ENCODE assay signal across 32 cellular contexts in the genomic region with DNA sequence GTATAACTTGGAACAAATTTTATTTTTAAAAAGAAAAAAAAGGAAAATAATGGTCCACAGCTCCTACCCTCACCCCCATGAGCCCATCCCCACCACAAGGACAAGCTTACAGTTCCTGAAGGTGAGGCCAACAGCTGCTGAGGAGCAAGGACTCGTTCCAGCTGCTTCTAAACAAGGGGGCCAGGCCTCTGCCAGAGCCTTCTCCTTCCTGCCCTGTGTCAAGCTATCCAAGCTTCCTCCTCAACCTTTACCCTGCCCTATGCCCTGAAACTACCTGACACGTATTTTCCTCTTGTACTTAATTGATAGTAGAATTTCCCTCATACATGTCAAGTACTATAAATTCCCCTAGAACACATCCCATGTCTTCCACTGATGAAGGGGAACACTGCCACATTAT. TPM values are rescaled to one million over a fixed set of nuclear protein-coding genes. Genes with fewer than 3 reads are reported as not detected.
DNase-seq lines count a peak whose midpoint lies in the region; ATAC-seq and TF ChIP-seq lines count a peak whose summit lies in the region.
"Had no signal": no experiment of that assay in that cellular context is flagged by ENCODE, and none has a peak within 500 bp of the region (broad histone marks: within the 10 kb centered on the region; RNA-seq: fewer than 3 reads in every experiment).

No MANE protein-coding gene starts in this region.

- ATAC-seq in GM23338 (peak; percentile 60), right cardiac atrium (no peak), GM18511 (IDR thresholded peaks at IDR 0.05; ENCODE audit: unreplicated experiment) (no peak)
- ATAC-seq: activated naive CD8-positive, alpha-beta T cell treated with anti-CD3 and anti-CD28 coated beads, Interleukin-2, amount 50 U/mL, for 24 hours; K562; naive thymus-derived CD8-positive, alpha-beta T cell had no signal

- H2AFZ ChIP-seq in GM23338 (no peak overlapping the region), PC-9 (no peak overlapping the region), neuronal stem cell (ENCODE audit: low read length) (no peak overlapping the region)

- peaks cover 42% of the 10 kb centered on the region for H3K4me1 Mint-ChIP-seq in GM23338
- H3K4me1 Mint-ChIP-seq: activated CD4-positive, alpha-beta T cell treated with anti-CD3 and anti-CD28 coated beads, Interleukin-2, amount 10 ng/mL, durations not matched to agents 24 days and 14 days; activated naive CD8-positive, alpha-beta T cell treated with anti-CD3 and anti-CD28 coated beads, Interleukin-2, amount 50 U/mL, for 24 hours; CD8-positive, alpha-beta memory T cell; naive thymus-derived CD8-positive, alpha-beta T cell had no signal

- 35% methylated on average over 2 of the region's 2 CpGs for WGBS in right cardiac atrium
- WGBS in neuronal stem cell (ENCODE audit: extremely low coverage in 2 of 2, insufficient read length in 2 of 2, insufficient replicate concordance in 1 of 2), 2 donors, result no CpG with 5 or more reads among the region's 2 CpGs

- H3K4me3 ChIP-seq in GM23338 (no peak overlapping the region), PC-9 (no peak overlapping the region), right cardiac atrium (ENCODE audit: low read length) (no peak overlapping the region), neuronal stem cell (ENCODE audit: low read length in 2 of 2) (no peak overlapping the region)
- H3K4me3 ChIP-seq: K562, spleen, upper lobe of left lung had no signal

- H4K8ac ChIP-seq in neuronal stem cell (ENCODE audit: low read depth, low read length), result no peak overlapping the region

- no peak overlapping the region for H3K4ac ChIP-seq in neuronal stem cell (ENCODE audit: low read length)

- H3K23ac ChIP-seq in neuronal stem cell (ENCODE audit: low read depth, low read length, poor library complexity), result no peak overlapping the region

- H2BK15ac ChIP-seq in neuronal stem cell (ENCODE audit: low read length), result no peak overlapping the region

- intact Hi-C loops in PC-9 (cut with micrococcal nuclease; ENCODE audit: unreplicated experiment) (no loop called here), right cardiac atrium (cut with DNase I) (no loop called here)

- peaks cover 100% of the 10 kb centered on the region for H3K79me2 ChIP-seq in GM23338 (replicated peaks; ENCODE audit: insufficient read depth)
- peaks cover 87% of the 10 kb centered on the region for H3K79me2 ChIP-seq in PC-9 (ENCODE audit: low read depth)

- peaks cover 3% of the 10 kb centered on the region for H3K79me1 ChIP-seq in neuronal stem cell (ENCODE audit: low read depth, low read length)

- H3K9me2 ChIP-seq in GM23338 (ENCODE audit: insufficient read depth), result no peaks in the 10 kb centered on the region
- no peaks in the 10 kb centered on the region for H3K9me2 ChIP-seq in PC-9 (ENCODE audit: insufficient read depth)

- no peak overlapping the region for H3K9ac ChIP-seq in neuronal stem cell (ENCODE audit: low read depth, low read length, poor library complexity)

- H3K14ac ChIP-seq in neuronal stem cell (ENCODE audit: low read length), result no peak overlapping the region

- H3K4me1 ChIP-seq in GM23338 (ENCODE audit: insufficient read depth) (peaks cover 28% of the 10 kb centered on the region), PC-9 (replicated peaks; ENCODE audit: insufficient read depth) (peaks cover 49% of the 10 kb centered on the region), right cardiac atrium (ENCODE audit: control insufficient read depth, insufficient read depth, low read length) (peaks cover 14% of the 10 kb centered on the region), neuronal stem cell (ENCODE audit: control insufficient read depth in 2 of 2, insufficient read depth in 1 of 2, low read depth in 1 of 2, low read length in 2 of 2) (no peaks in the 10 kb centered on the region)
- H3K4me1 ChIP-seq: BE2C, spleen had no signal

- no peak overlapping the region for H2AK5ac ChIP-seq in neuronal stem cell (ENCODE audit: low read depth, low read length)

- H3K27ac ChIP-seq in GM23338 (ENCODE audit: low read depth), result 0 out of 2 replicates have a peak overlapping the region, but pooled peaks have one; percentile 27
- 0 out of 2 replicates have a peak overlapping the region, but pooled peaks have one; percentile 26 for H3K27ac ChIP-seq in PC-9
- H3K27ac ChIP-seq in right cardiac atrium (ENCODE audit: low read length), result peak overlapping the region; percentile 55
- H3K27ac ChIP-seq in neuronal stem cell (replicated peaks; ENCODE audit: low read length), result no peak overlapping the region
- H3K27ac ChIP-seq: spleen had no signal

- H4K20me1 ChIP-seq in GM23338 (replicated peaks; ENCODE audit: insufficient read depth), result peaks cover 22% of the 10 kb centered on the region
- peaks cover 3% of the 10 kb centered on the region; the same call in 1 of the 2 replicates for H4K20me1 ChIP-seq in PC-9 (ENCODE audit: insufficient read depth)

- H2BK12ac ChIP-seq in neuronal stem cell (ENCODE audit: low read length), result no peak overlapping the region

- H3K27ac Mint-ChIP-seq in GM23338, result no peak overlapping the region
- H3K27ac Mint-ChIP-seq: activated CD4-positive, alpha-beta T cell treated with anti-CD3 and anti-CD28 coated beads, Interleukin-2, amount 10 ng/mL, durations not matched to agents 24 days and 14 days; activated naive CD8-positive, alpha-beta T cell treated with anti-CD3 and anti-CD28 coated beads, Interleukin-2, amount 50 U/mL, for 24 hours; CD8-positive, alpha-beta memory T cell; naive thymus-derived CD8-positive, alpha-beta T cell; T-helper 2 cell treated with Interferon-gamma antibody and Interleukin-4, amounts not matched to agents 5 μg/mL and 100 μg/mL, for 36 hours had no signal

- no peaks in the 10 kb centered on the region for H3K27me3 ChIP-seq in GM23338 (ENCODE audit: insufficient read depth)
- H3K27me3 ChIP-seq in PC-9 (ENCODE audit: insufficient read depth, low read depth), result no peaks in the 10 kb centered on the region
- H3K27me3 ChIP-seq in right cardiac atrium (ENCODE audit: control insufficient read depth, insufficient read depth), result no peaks in the 10 kb centered on the region
- H3K27me3 ChIP-seq in neuronal stem cell (ENCODE audit: control insufficient read depth in 3 of 3, insufficient read depth in 3 of 3, low read depth in 1 of 3, low read length in 3 of 3), result no peaks in the 10 kb centered on the region
- H3K27me3 ChIP-seq: BE2C, spleen, upper lobe of left lung had no signal

- no peaks in the 10 kb centered on the region for H3K27me3 Mint-ChIP-seq in GM23338 (ENCODE audit: insufficient read depth, low read depth, poor library complexity)

- H3K9me3 Mint-ChIP-seq in GM23338, result peaks cover 3% of the 10 kb centered on the region; the same call in 1 of the 3 replicates
- H3K9me3 Mint-ChIP-seq: activated CD4-positive, alpha-beta T cell treated with anti-CD3 and anti-CD28 coated beads, Interleukin-2, amount 10 ng/mL, durations not matched to agents 24 days and 14 days; activated naive CD8-positive, alpha-beta T cell treated with anti-CD3 and anti-CD28 coated beads, Interleukin-2, amount 50 U/mL, for 24 hours; naive thymus-derived CD8-positive, alpha-beta T cell; T-helper 2 cell treated with Interferon-gamma antibody and Interleukin-4, amounts not matched to agents 5 μg/mL and 100 μg/mL, for 36 hours had no signal

- H3K4me2 ChIP-seq in GM23338 (no peak overlapping the region), PC-9 (no peak overlapping the region), neuronal stem cell (ENCODE audit: insufficient read depth, low read length, poor library complexity, severe bottlenecking) (no peak overlapping the region)

- peaks cover 8% of the 10 kb centered on the region; the same call in 2 of the 3 replicates for H3K36me3 Mint-ChIP-seq in GM23338 (ENCODE audit: low read depth)
- H3K36me3 Mint-ChIP-seq: naive thymus-derived CD8-positive, alpha-beta T cell had no signal

- H3F3A ChIP-seq in GM23338 (replicated peaks; ENCODE audit: low read depth) (0 out of 2 replicates have a peak, but pooled peaks cover 10% of the 10 kb centered on the region), PC-9 (ENCODE audit: insufficient read depth, low read depth) (peaks cover 23% of the 10 kb centered on the region)

- DNase-seq in GM23338 (ENCODE audit: low spot score) (no peak), PC-9 (no peak), right cardiac atrium (no peak), neuronal stem cell (ENCODE audit: low spot score) (no peak), NCI-H187 treated with DMSO at 0.1 percent for 48 hours (lab: John Stamatoyannopoulos, UW) (no peak), T-helper 9 cell (no peak), T-helper 1 cell (no peak)
- DNase-seq: ACHN; activated CD4-positive, alpha-beta T cell treated with anti-CD3 and anti-CD28 coated beads, Interleukin-2, amount 10 ng/mL, durations not matched to agents 24 days and 14 days; activated naive CD8-positive, alpha-beta T cell treated with anti-CD3 and anti-CD28 coated beads, Interleukin-2, amount 50 U/mL, for 24 hours; activated T-cell treated with anti-CD3 and anti-CD28 coated beads, Interleukin-2, amount 50 U/mL, for 48 hours; BE2C; CD8-positive, alpha-beta memory T cell; DMS53; effector CD4-positive, alpha-beta T cell; GDM1; head of caudate nucleus; naive thymus-derived CD8-positive, alpha-beta T cell; NCI-H1105 treated with DMSO at 0.1 percent for 48 hours; NCI-H2081; NCI-H2227 treated with DMSO at 0.1 percent for 48 hours; NCI-H748 treated with DMSO at 0.1 percent for 48 hours; spleen; stimulated activated CD4-positive, alpha-beta T cell treated with anti-CD3 and anti-CD28 coated beads, Interleukin-2, amount 100 ng/mL, for 48 hours; upper lobe of left lung had no signal

- no peak overlapping the region for H4K91ac ChIP-seq in neuronal stem cell (ENCODE audit: low read depth, low read length, poor library complexity)

- H3K4me3 Mint-ChIP-seq in GM23338, result no peak overlapping the region
- H3K4me3 Mint-ChIP-seq: activated CD4-positive, alpha-beta T cell treated with anti-CD3 and anti-CD28 coated beads, Interleukin-2, amount 10 ng/mL, durations not matched to agents 24 days and 14 days; activated naive CD8-positive, alpha-beta T cell treated with anti-CD3 and anti-CD28 coated beads, Interleukin-2, amount 50 U/mL, for 24 hours; CD8-positive, alpha-beta memory T cell; naive thymus-derived CD8-positive, alpha-beta T cell; T-helper 2 cell treated with Interferon-gamma antibody and Interleukin-4, amounts not matched to agents 5 μg/mL and 100 μg/mL, for 36 hours had no signal

- POLR2A ChIA-PET in PC-9 (lab: Charles Lee; ENCODE audit: unreplicated experiment), result interaction anchor here (0.6 kb wide), 1 partner anchor 167 kb away, joined by 4 read pairs; no protein-coding TSS in a partner anchor

- H3K36me3 ChIP-seq in GM23338 (ENCODE audit: insufficient read depth) (no peaks in the 10 kb centered on the region; the same call in 1 of the 2 replicates), PC-9 (ENCODE audit: low read depth) (no peaks in the 10 kb centered on the region), neuronal stem cell (replicated peaks in 1 of 2; ENCODE audit: control insufficient read depth in 2 of 2, insufficient read depth in 2 of 2, low read length in 2 of 2) (peaks cover 0 to 16% of the 10 kb centered on the region in 2 donors)
- H3K36me3 ChIP-seq: BE2C, spleen, upper lobe of left lung had no signal

- no peak overlapping the region for H2BK5ac ChIP-seq in neuronal stem cell (ENCODE audit: low read length)

- CTCF ChIA-PET in PC-9 (lab: Charles Lee), result no interaction called here

- peak overlapping the region; percentile 35 for H3K18ac ChIP-seq in neuronal stem cell (ENCODE audit: low read length)

- H3K9me3 ChIP-seq in PC-9 (ENCODE audit: insufficient read depth, low read depth) (no peaks in the 10 kb centered on the region), right cardiac atrium (ENCODE audit: control insufficient read depth, low read length) (no peaks in the 10 kb centered on the region), neuronal stem cell (replicated peaks in 1 of 2; ENCODE audit: control insufficient read depth in 2 of 2, insufficient read depth in 1 of 2, low read depth in 1 of 2, low read length in 2 of 2) (no peaks in the 10 kb centered on the region)
- H3K9me3 ChIP-seq: BE2C, spleen, upper lobe of left lung had no signal

- H2BK120ac ChIP-seq in neuronal stem cell (ENCODE audit: low read depth, low read length), result no peak overlapping the region

- no peak for TF ChIP-seq CTCF in GM23338 (conservative IDR thresholded peaks at IDR 0.05; ENCODE audit: low read depth in 2 of 2)
- no peak for TF ChIP-seq CTCF in PC-9 (conservative IDR thresholded peaks at IDR 0.05)

- BruUV-seq in PC-9 (replicated peaks; lab: Mats Ljungman, UMichigan), result no TSS peak

RNA-seq across cellular contexts. Expression of a gene that starts 8.8 kb away (rescaled TPM):
- total RNA-seq in GM23338 (2014; rRNA removed; shearing (Covaris generic)), result 51.6 and 57.4 TPM in 2 replicates
- polyA plus RNA-seq in GM23338 (2016; fragmentation: Nextera tagmentation; extraction: Ambion mirVana) (23.9 and 25.3 TPM in 2 replicates), right cardiac atrium (46.7 TPM)
- total RNA-seq in PC-9 (2021) (40.0 and 41.7 TPM in 2 replicates), right cardiac atrium (100 to 1,000 TPM in 2 of 4 donors, 10 to 100 TPM in 2; 81.6 to 123 (median 98.1) TPM)
- polyA plus RNA-seq in neuronal stem cell (2013, experiment 1 of 2), result 10.7 TPM
- polyA plus RNA-seq in neuronal stem cell (2013, experiment 2 of 2), result 11.0 TPM
- total RNA-seq: activated CD4-positive, alpha-beta T cell treated with anti-CD3 and anti-CD28 coated beads, Interleukin-2, amount 10 ng/mL, durations not matched to agents 24 days and 14 days; CD8-positive, alpha-beta memory T cell had no signal
- polyA plus RNA-seq: CD8-positive, alpha-beta memory T cell had no signal

RNA-seq across cellular contexts. Expression of a gene that starts 39.7 kb away (rescaled TPM):
- total RNA-seq in GM23338 (2014; rRNA removed; shearing (Covaris generic)), result not detected in 2 replicates
- polyA plus RNA-seq in GM23338 (2016; fragmentation: Nextera tagmentation; extraction: Ambion mirVana), result 0.23 and 0.36 TPM in 2 replicates
- total RNA-seq in PC-9 (2021), result not detected in 2 replicates
- total RNA-seq in right cardiac atrium, result not detected
- polyA plus RNA-seq in right cardiac atrium, result not detected
- polyA plus RNA-seq in neuronal stem cell (2013, experiment 1 of 2), result not detected
- polyA plus RNA-seq in neuronal stem cell (2013, experiment 2 of 2), result not detected
- total RNA-seq: activated CD4-positive, alpha-beta T cell treated with anti-CD3 and anti-CD28 coated beads, Interleukin-2, amount 10 ng/mL, durations not matched to agents 24 days and 14 days; CD8-positive, alpha-beta memory T cell; chondrocyte; HT-29; K562; M059J; naive thymus-derived CD8-positive, alpha-beta T cell; osteoblast; spleen; upper lobe of left lung had no signal
- polyA plus RNA-seq: CD8-positive, alpha-beta memory T cell; K562; naive thymus-derived CD8-positive, alpha-beta T cell; spleen had no signal
